Comparison of ENCODE assay signal across 21 cellular contexts in genomic region chr2:175468699-175469098, GRCh38.
"Had no signal": no experiment of that assay in that cellular context is flagged by ENCODE, and none has a peak within 500 bp of the region (broad histone marks: within the 10 kb centered on the region; RNA-seq: fewer than 3 reads in every experiment).

No MANE protein-coding gene starts in this region.

- H3K27ac Mint-ChIP-seq: activated CD4-positive, alpha-beta T cell treated with anti-CD3 and anti-CD28 coated beads, Interleukin-2, amount 10 ng/mL, durations not matched to agents 7 days and 5 days; activated CD8-positive, alpha-beta T cell treated with anti-CD3 and anti-CD28 coated beads, Interleukin-2, amount 10 ng/mL, durations not matched to agents 7 days and 5 days; activated naive CD4-positive, alpha-beta T cell treated with anti-CD3 and anti-CD28 coated beads, Interleukin-2, amount 50 U/mL, for 24 hours; activated T-helper 1 cell treated with anti-CD3 and anti-CD28 coated beads, Interleukin-12 subunit alpha, Interleukin-12 subunit beta, Interleukin-2, Interleukin-4 antibody, amounts not matched to agents 30 ng/mL and 10 ng/mL and 1 ng/mL, durations not matched to agents 14 hours and 24 hours and 36 hours; nephron; stimulated activated effector memory CD8-positive, alpha-beta T cell treated with anti-CD3 and anti-CD28 coated beads, Interleukin-12 subunit alpha, Interleukin-12 subunit beta, amount 100 ng/mL, for 72 hours; stimulated activated naive CD8-positive, alpha-beta T cell treated with anti-CD3 and anti-CD28 coated beads, Interleukin-15, amount 100 ng/mL, for 72 hours had no signal

- H3K9ac ChIP-seq: parathyroid adenoma had no signal

- H3K79me2 ChIP-seq: parathyroid adenoma had no signal

- H3K27ac ChIP-seq: body of pancreas, cardiac muscle cell, epithelial cell of prostate, heart right ventricle, parathyroid adenoma, suprapubic skin, transverse colon had no signal

- H3K27me3 ChIP-seq: body of pancreas, cardiac muscle cell, heart right ventricle, suprapubic skin, transverse colon had no signal

- H3K4me1 Mint-ChIP-seq: activated CD4-positive, alpha-beta T cell treated with anti-CD3 and anti-CD28 coated beads, Interleukin-2, amount 10 ng/mL, durations not matched to agents 7 days and 5 days; activated naive CD4-positive, alpha-beta T cell treated with anti-CD3 and anti-CD28 coated beads, Interleukin-2, amount 50 U/mL, for 24 hours; stimulated activated effector memory CD8-positive, alpha-beta T cell treated with anti-CD3 and anti-CD28 coated beads, Interleukin-12 subunit alpha, Interleukin-12 subunit beta, amount 100 ng/mL, for 72 hours; stimulated activated naive CD8-positive, alpha-beta T cell treated with anti-CD3 and anti-CD28 coated beads, Interleukin-15, amount 100 ng/mL, for 72 hours had no signal

- H3K4me3 ChIP-seq: body of pancreas, cardiac muscle cell, heart right ventricle, suprapubic skin, transverse colon had no signal

- H3K4me3 Mint-ChIP-seq: activated CD4-positive, alpha-beta T cell treated with anti-CD3 and anti-CD28 coated beads, Interleukin-2, amount 10 ng/mL, durations not matched to agents 7 days and 5 days; activated CD8-positive, alpha-beta T cell treated with anti-CD3 and anti-CD28 coated beads, Interleukin-2, amount 10 ng/mL, durations not matched to agents 7 days and 5 days; activated naive CD4-positive, alpha-beta T cell treated with anti-CD3 and anti-CD28 coated beads, Interleukin-2, amount 50 U/mL, for 24 hours; activated T-helper 1 cell treated with anti-CD3 and anti-CD28 coated beads, Interleukin-12 subunit alpha, Interleukin-12 subunit beta, Interleukin-2, Interleukin-4 antibody, amounts not matched to agents 30 ng/mL and 10 ng/mL and 1 ng/mL, durations not matched to agents 14 hours and 24 hours and 36 hours; nephron; stimulated activated effector memory CD8-positive, alpha-beta T cell treated with anti-CD3 and anti-CD28 coated beads, Interleukin-12 subunit alpha, Interleukin-12 subunit beta, amount 100 ng/mL, for 72 hours; stimulated activated naive CD8-positive, alpha-beta T cell treated with anti-CD3 and anti-CD28 coated beads, Interleukin-15, amount 100 ng/mL, for 72 hours had no signal

- DNase-seq: activated CD4-positive, alpha-beta T cell treated with anti-CD3 and anti-CD28 coated beads, Interleukin-2, amount 10 ng/mL, durations not matched to agents 7 days and 5 days; activated CD8-positive, alpha-beta T cell treated with anti-CD3 and anti-CD28 coated beads, Interleukin-2, amount 10 ng/mL, durations not matched to agents 7 days and 5 days; activated gamma-delta T cell; anterior cingulate cortex; body of pancreas; heart right ventricle; left colon; mesenchymal stem cell; nucleus accumbens; small intestine; stimulated activated CD4-positive, alpha-beta T cell treated with anti-CD3 and anti-CD28 coated beads, Interleukin-2, amount 100 ng/mL, for 24 hours; stimulated activated naive CD8-positive, alpha-beta T cell treated with anti-CD3 and anti-CD28 coated beads, Interleukin-15, amount 100 ng/mL, for 72 hours; transverse colon had no signal

- H3K36me3 ChIP-seq: cardiac muscle cell, heart right ventricle, suprapubic skin, transverse colon had no signal

- H3K9me3 Mint-ChIP-seq: activated CD4-positive, alpha-beta T cell treated with anti-CD3 and anti-CD28 coated beads, Interleukin-2, amount 10 ng/mL, durations not matched to agents 7 days and 5 days; activated T-helper 1 cell treated with anti-CD3 and anti-CD28 coated beads, Interleukin-12 subunit alpha, Interleukin-12 subunit beta, Interleukin-2, Interleukin-4 antibody, amounts not matched to agents 30 ng/mL and 10 ng/mL and 1 ng/mL, durations not matched to agents 14 hours and 24 hours and 36 hours; nephron; stimulated activated effector memory CD8-positive, alpha-beta T cell treated with anti-CD3 and anti-CD28 coated beads, Interleukin-12 subunit alpha, Interleukin-12 subunit beta, amount 100 ng/mL, for 72 hours had no signal

- H3K27me3 Mint-ChIP-seq: activated CD4-positive, alpha-beta T cell treated with anti-CD3 and anti-CD28 coated beads, Interleukin-2, amount 10 ng/mL, durations not matched to agents 7 days and 5 days; stimulated activated naive CD8-positive, alpha-beta T cell treated with anti-CD3 and anti-CD28 coated beads, Interleukin-15, amount 100 ng/mL, for 72 hours had no signal

- H3K36me3 Mint-ChIP-seq: activated naive CD4-positive, alpha-beta T cell treated with anti-CD3 and anti-CD28 coated beads, Interleukin-2, amount 50 U/mL, for 24 hours; stimulated activated effector memory CD8-positive, alpha-beta T cell treated with anti-CD3 and anti-CD28 coated beads, Interleukin-12 subunit alpha, Interleukin-12 subunit beta, amount 100 ng/mL, for 72 hours had no signal

- H3K4me1 ChIP-seq: body of pancreas, heart right ventricle, parathyroid adenoma, suprapubic skin, transverse colon had no signal

- H2AFZ ChIP-seq: parathyroid adenoma had no signal

- H3K9me3 ChIP-seq: body of pancreas, suprapubic skin, transverse colon had no signal
